Comparison of ENCODE assay signal across 8 cellular contexts in genomic region chr5:102753889-102754498, GRCh38. TPM values are rescaled to one million over a fixed set of nuclear protein-coding genes. Genes with fewer than 3 reads are reported as not detected.
DNase-seq lines count a peak whose midpoint lies in the region; ATAC-seq and TF ChIP-seq lines count a peak whose summit lies in the region.

No MANE protein-coding gene starts in this region.

- POLR2A ChIA-PET in activated naive CD8-positive, alpha-beta T cell treated with anti-CD3 and anti-CD28 coated beads, Interleukin-2, amount 10 ng/mL, durations not matched to agents 7 days and 5 days (lab: Charles Lee) = no interaction called here

- peak overlapping the region; percentile 95 to 96 for H3K4me3 ChIP-seq in tibial artery

- H3K36me3 ChIP-seq in tibial artery = no peaks in the 10 kb centered on the region

- CTCF ChIA-PET in activated CD8-positive, alpha-beta memory T cell treated with anti-CD3 and anti-CD28 coated beads, Interleukin-2, amount 10 ng/mL, durations not matched to agents 7 days and 5 days (lab: Charles Lee) = no interaction called here

- intact Hi-C loops in tibial artery (cut with DNase I; ENCODE audit: low total_unique reads) = no loop called here

- H3K4me1 ChIP-seq in tibial artery = peaks cover 0 to 35% (median 23%) of the 10 kb centered on the region in 4 donors

- DNase-seq in activated CD8-positive, alpha-beta memory T cell treated with anti-CD3 and anti-CD28 coated beads, Interleukin-2, amount 10 ng/mL, durations not matched to agents 7 days and 5 days = no peak
- no peak for DNase-seq in activated CD8-positive, alpha-beta memory T cell treated with anti-CD3 and anti-CD28 coated beads for 24 hours
- DNase-seq in activated naive CD8-positive, alpha-beta T cell treated with anti-CD3 and anti-CD28 coated beads, Interleukin-2, amount 10 ng/mL, durations not matched to agents 7 days and 5 days = no peak
- peak; percentile 61 for DNase-seq in left kidney (ENCODE audit: low read depth, low spot score)
- DNase-seq in tibial artery = no peak
- DNase-seq in NCI-H1417 treated with DMSO at 0.1 percent for 48 hours (lab: John Stamatoyannopoulos, UW) = no peak
- DNase-seq in amniotic stem cell (lab: John Stamatoyannopoulos, UW) = no peak

- H3K27me3 ChIP-seq in tibial artery = no peaks in the 10 kb centered on the region

- peaks cover 21% of the 10 kb centered on the region for H3K4me1 Mint-ChIP-seq in activated CD8-positive, alpha-beta memory T cell treated with anti-CD3 and anti-CD28 coated beads, Interleukin-2, amount 10 ng/mL, durations not matched to agents 7 days and 5 days
- H3K4me1 Mint-ChIP-seq in activated naive CD8-positive, alpha-beta T cell treated with anti-CD3 and anti-CD28 coated beads, Interleukin-2, amount 10 ng/mL, durations not matched to agents 7 days and 5 days = peaks cover 19% of the 10 kb centered on the region

- H3K27ac ChIP-seq in tibial artery = peak overlapping the region; percentile 96 to 97

- TF ChIP-seq CTCF in tibial artery (IDR thresholded peaks at IDR 0.05) = no peak

- H3K4me3 Mint-ChIP-seq in activated CD8-positive, alpha-beta memory T cell treated with anti-CD3 and anti-CD28 coated beads, Interleukin-2, amount 10 ng/mL, durations not matched to agents 7 days and 5 days = peak overlapping the region; percentile 84
- H3K4me3 Mint-ChIP-seq in activated naive CD8-positive, alpha-beta T cell treated with anti-CD3 and anti-CD28 coated beads, Interleukin-2, amount 10 ng/mL, durations not matched to agents 7 days and 5 days = peak overlapping the region; percentile 84

- no peaks in the 10 kb centered on the region for H3K36me3 Mint-ChIP-seq in activated CD8-positive, alpha-beta memory T cell treated with anti-CD3 and anti-CD28 coated beads, Interleukin-2, amount 10 ng/mL, durations not matched to agents 7 days and 5 days
- H3K36me3 Mint-ChIP-seq in activated naive CD8-positive, alpha-beta T cell treated with anti-CD3 and anti-CD28 coated beads, Interleukin-2, amount 10 ng/mL, durations not matched to agents 7 days and 5 days = peaks cover 1% of the 10 kb centered on the region

- peak overlapping the region; percentile 14 for H3K27ac Mint-ChIP-seq in activated CD8-positive, alpha-beta memory T cell treated with anti-CD3 and anti-CD28 coated beads, Interleukin-2, amount 10 ng/mL, durations not matched to agents 7 days and 5 days
- peak overlapping the region; percentile 49 for H3K27ac Mint-ChIP-seq in activated naive CD8-positive, alpha-beta T cell treated with anti-CD3 and anti-CD28 coated beads, Interleukin-2, amount 10 ng/mL, durations not matched to agents 7 days and 5 days

- H3K27me3 Mint-ChIP-seq in activated CD8-positive, alpha-beta memory T cell treated with anti-CD3 and anti-CD28 coated beads, Interleukin-2, amount 10 ng/mL, durations not matched to agents 7 days and 5 days = peaks cover 15% of the 10 kb centered on the region
- H3K27me3 Mint-ChIP-seq in activated naive CD8-positive, alpha-beta T cell treated with anti-CD3 and anti-CD28 coated beads, Interleukin-2, amount 10 ng/mL, durations not matched to agents 7 days and 5 days = peaks cover 14% of the 10 kb centered on the region

- no peaks in the 10 kb centered on the region for H3K9me3 Mint-ChIP-seq in activated CD8-positive, alpha-beta memory T cell treated with anti-CD3 and anti-CD28 coated beads, Interleukin-2, amount 10 ng/mL, durations not matched to agents 7 days and 5 days (ENCODE audit: low read depth)
- no peaks in the 10 kb centered on the region for H3K9me3 Mint-ChIP-seq in activated naive CD8-positive, alpha-beta T cell treated with anti-CD3 and anti-CD28 coated beads, Interleukin-2, amount 10 ng/mL, durations not matched to agents 7 days and 5 days

- H3K9me3 ChIP-seq in tibial artery = no peaks in the 10 kb centered on the region

- ATAC-seq in activated CD8-positive, alpha-beta memory T cell treated with anti-CD3 and anti-CD28 coated beads, Interleukin-2, amount 10 ng/mL, durations not matched to agents 7 days and 5 days = no peak
- ATAC-seq in activated naive CD8-positive, alpha-beta T cell treated with anti-CD3 and anti-CD28 coated beads, Interleukin-2, amount 10 ng/mL, durations not matched to agents 7 days and 5 days (ENCODE audit: low read depth) = no peak
- no peak for ATAC-seq in HG03439 (IDR thresholded peaks at IDR 0.05; ENCODE audit: unreplicated experiment)

RNA-seq across cellular contexts. Expression of gene PAM, which starts 1.1 kb away (rescaled TPM):
- 10 to 100 TPM; 29.7 to 31.5 TPM for total RNA-seq in activated CD8-positive, alpha-beta memory T cell treated with anti-CD3 and anti-CD28 coated beads, Interleukin-2, amount 10 ng/mL, durations not matched to agents 7 days and 5 days
- 10 to 100 TPM; 28.5 to 31.2 TPM for total RNA-seq in activated naive CD8-positive, alpha-beta T cell treated with anti-CD3 and anti-CD28 coated beads, Interleukin-2, amount 10 ng/mL, durations not matched to agents 7 days and 5 days
